25 cellular contexts compared by ENCODE assay signal in genomic region chr22:37534445-37534844, GRCh38. TPM values are rescaled to one million over a fixed set of nuclear protein-coding genes. Genes with fewer than 3 reads are reported as not detected.
DNase-seq lines count a peak whose midpoint lies in the region; ATAC-seq and TF ChIP-seq lines count a peak whose summit lies in the region.
"Had no signal": no experiment of that assay in that cellular context is flagged by ENCODE, and none has a peak within 500 bp of the region (broad histone marks: within the 10 kb centered on the region; RNA-seq: fewer than 3 reads in every experiment).

No MANE protein-coding gene starts in this region.

- H3K79me2 ChIP-seq in GM23248 (ENCODE audit: insufficient read depth) (no peaks in the 10 kb centered on the region), osteoblast (ENCODE audit: insufficient read depth, low read length) (no peaks in the 10 kb centered on the region)

- in situ Hi-C loops in GM23248 (cut with MboI): loop anchor here (10.0 kb wide), 1 partner anchor 60 kb away; no protein-coding TSS in a partner anchor

- TF ChIP-seq CTCF in osteoblast (IDR thresholded peaks at IDR 0.05; ENCODE audit: extremely low read depth, low read depth, low read length): no peak

- peaks cover 20% of the 10 kb centered on the region for H3F3A ChIP-seq in GM23248 (ENCODE audit: insufficient read depth)

- no peak for ATAC-seq in activated T-helper 17 cell treated with anti-CD3 and anti-CD28 coated beads, Interleukin-2, amount 50 U/mL, for 72 hours (replicated peaks)
- ATAC-seq in GM18498 (IDR thresholded peaks at IDR 0.05; ENCODE audit: unreplicated experiment): no peak
- ATAC-seq: GM23338, sciatic nerve had no signal

- H4K20me1 ChIP-seq in GM23248 (ENCODE audit: insufficient read depth) (no peaks in the 10 kb centered on the region), osteoblast (ENCODE audit: insufficient read depth, low read length) (no peaks in the 10 kb centered on the region)

- H3K9me2 ChIP-seq in GM23248 (ENCODE audit: insufficient read depth): no peaks in the 10 kb centered on the region

- H2AFZ ChIP-seq in GM23248 (no peak overlapping the region), osteoblast (ENCODE audit: low read length) (no peak overlapping the region)
- H2AFZ ChIP-seq: GM23338 had no signal

- peaks cover 23% of the 10 kb centered on the region for H3K4me1 Mint-ChIP-seq in activated T-helper 17 cell treated with anti-CD3 and anti-CD28 coated beads, Interleukin-2, amount 50 U/mL, for 72 hours

- H3K9ac ChIP-seq in GM23248: no peak overlapping the region

- DNase-seq in GM23248 (no peak), NCI-H1694 (lab: John Stamatoyannopoulos, UW) (peak; percentile 83), osteoblast (ENCODE audit: insufficient read length, low spot score, missing footprints) (peak; percentile 69), GM03348 (ENCODE audit: low spot score) (no peak), cortex of kidney (lab: John Stamatoyannopoulos, UW) (no peak), NCI-H446 (lab: John Stamatoyannopoulos, UW) (no peak)
- DNase-seq: activated CD4-positive, alpha-beta T cell treated with anti-CD3 and anti-CD28 coated beads, Interleukin-2, amount 10 ng/mL, durations not matched to agents 7 days and 5 days; activated naive CD4-positive, alpha-beta T cell treated with anti-CD3 and anti-CD28 coated beads, Interleukin-2, amount 50 U/mL, for 16 hours; activated T-cell treated with anti-CD3 and anti-CD28 coated beads, Interleukin-2, amount 50 U/mL, for 48 hours; CD8-positive, alpha-beta memory T cell; endodermal cell; NCI-H1048; NCI-H510A; stimulated activated CD8-positive, alpha-beta memory T cell treated with anti-CD3 and anti-CD28 coated beads, Interleukin-4, amount 100 ng/mL, for 48 hours; upper lobe of left lung had no signal

- H3K36me3 Mint-ChIP-seq in activated T-helper 17 cell treated with anti-CD3 and anti-CD28 coated beads, Interleukin-2, amount 50 U/mL, for 72 hours (ENCODE audit: low read depth): no peaks in the 10 kb centered on the region
- H3K36me3 Mint-ChIP-seq: CD8-positive, alpha-beta memory T cell had no signal

- H3K4me2 ChIP-seq in GM23248 (ENCODE audit: unreplicated experiment) (peak overlapping the region; percentile 13), osteoblast (ENCODE audit: insufficient read depth, low read length) (peak overlapping the region; percentile 57)
- H3K4me2 ChIP-seq: GM23338 had no signal

- H3K4me3 ChIP-seq in GM23248 (no peak overlapping the region), osteoblast (ENCODE audit: insufficient read depth, low read length) (no peak overlapping the region)
- H3K4me3 ChIP-seq: GM23338, SK-N-MC, upper lobe of left lung had no signal

- 93 to 94% methylated on average over 3 of the region's 3 CpGs for WGBS in GM23248 (ENCODE audit: low coverage in 1 of 2, low lambda C conversion rate in 2 of 2, missing lambda C conversion rate in 2 of 2), 2 experiments

- H3K9me3 ChIP-seq in GM23248 (ENCODE audit: low read depth) (no peaks in the 10 kb centered on the region), osteoblast (ENCODE audit: low read depth, low read length) (no peaks in the 10 kb centered on the region)
- H3K9me3 ChIP-seq: upper lobe of left lung had no signal

- H3K4me3 Mint-ChIP-seq in activated T-helper 17 cell treated with anti-CD3 and anti-CD28 coated beads, Interleukin-2, amount 50 U/mL, for 72 hours: peak overlapping the region; percentile 27
- H3K4me3 Mint-ChIP-seq: activated CD4-positive, alpha-beta T cell treated with anti-CD3 and anti-CD28 coated beads, Interleukin-2, amount 10 ng/mL, durations not matched to agents 7 days and 5 days; CD8-positive, alpha-beta memory T cell; endodermal cell; GM23338; neural crest cell had no signal

- no peaks in the 10 kb centered on the region for H3K27me3 ChIP-seq in GM23248 (replicated peaks; ENCODE audit: insufficient read depth)
- H3K27me3 ChIP-seq in osteoblast (ENCODE audit: insufficient read depth, low read length): no peaks in the 10 kb centered on the region
- H3K27me3 ChIP-seq: upper lobe of left lung had no signal

- H3K27ac ChIP-seq in GM23248 (no peak overlapping the region), osteoblast (ENCODE audit: low read depth, low read length) (peak overlapping the region; percentile 56)
- H3K27ac ChIP-seq: RWPE1, SK-N-MC, upper lobe of left lung had no signal

- H3K27me3 Mint-ChIP-seq in activated T-helper 17 cell treated with anti-CD3 and anti-CD28 coated beads, Interleukin-2, amount 50 U/mL, for 72 hours: peaks cover 7% of the 10 kb centered on the region

- H3K9me3 Mint-ChIP-seq in activated T-helper 17 cell treated with anti-CD3 and anti-CD28 coated beads, Interleukin-2, amount 50 U/mL, for 72 hours: no peaks in the 10 kb centered on the region
- H3K9me3 Mint-ChIP-seq: activated CD4-positive, alpha-beta T cell treated with anti-CD3 and anti-CD28 coated beads, Interleukin-2, amount 10 ng/mL, durations not matched to agents 7 days and 5 days; CD8-positive, alpha-beta memory T cell; endodermal cell; GM23338; neural crest cell; T-helper 2 cell treated with Interferon-gamma antibody and Interleukin-4, amounts not matched to agents 5 μg/mL and 100 μg/mL, for 36 hours had no signal

- H3K27ac Mint-ChIP-seq in activated T-helper 17 cell treated with anti-CD3 and anti-CD28 coated beads, Interleukin-2, amount 50 U/mL, for 72 hours: peak overlapping the region; percentile 66
- H3K27ac Mint-ChIP-seq: activated CD4-positive, alpha-beta T cell treated with anti-CD3 and anti-CD28 coated beads, Interleukin-2, amount 10 ng/mL, durations not matched to agents 7 days and 5 days; endodermal cell; GM23338; T-helper 2 cell treated with Interferon-gamma antibody and Interleukin-4, amounts not matched to agents 5 μg/mL and 100 μg/mL, for 36 hours had no signal

- H3K4me1 ChIP-seq in GM23248 (ENCODE audit: insufficient read depth) (peaks cover 14% of the 10 kb centered on the region), osteoblast (ENCODE audit: insufficient read depth, low read length) (peaks cover 18% of the 10 kb centered on the region)

- H3K36me3 ChIP-seq in GM23248 (ENCODE audit: low read depth) (no peaks in the 10 kb centered on the region), osteoblast (ENCODE audit: insufficient read depth, low read length) (no peaks in the 10 kb centered on the region)
- H3K36me3 ChIP-seq: upper lobe of left lung had no signal

RNA-seq across cellular contexts. Expression of gene CARD10, which starts 15.2 kb away (rescaled TPM):
- 4.4 and 8.3 TPM in 2 replicates for total RNA-seq in GM23248 (2014; rRNA removed; shearing (Covaris generic))
- 2.7 and 2.8 TPM in 2 replicates for polyA plus RNA-seq in GM23248 (2016; fragmentation: Nextera tagmentation; extraction: Ambion mirVana)
- total RNA-seq in activated T-helper 17 cell treated with anti-CD3 and anti-CD28 coated beads, Interleukin-2, amount 50 U/mL, for 72 hours: under 1 TPM in 1 of 2 donors, not detected in 1; 0.09 TPM
- 11.9 and 12.7 TPM in 2 replicates for total RNA-seq in osteoblast
- total RNA-seq: activated CD4-positive, alpha-beta T cell treated with anti-CD3 and anti-CD28 coated beads, Interleukin-2, amount 10 ng/mL, durations not matched to agents 7 days and 5 days had no signal

RNA-seq across cellular contexts. Expression of gene CDC42EP1, which starts 25.8 kb away (rescaled TPM):
- 59.7 and 83.8 TPM in 2 replicates for total RNA-seq in GM23248 (2014; rRNA removed; shearing (Covaris generic))
- 122 and 130 TPM in 2 replicates for polyA plus RNA-seq in GM23248 (2016; fragmentation: Nextera tagmentation; extraction: Ambion mirVana)
- 1 to 10 TPM; 1.0 to 2.3 TPM for total RNA-seq in activated T-helper 17 cell treated with anti-CD3 and anti-CD28 coated beads, Interleukin-2, amount 50 U/mL, for 72 hours
- total RNA-seq in osteoblast: 28.6 and 35.5 TPM in 2 replicates
- polyA plus RNA-seq: CD8-positive, alpha-beta memory T cell had no signal

RNA-seq across cellular contexts. Expression of gene LGALS2, which starts 45.4 kb away (rescaled TPM):
- total RNA-seq in GM23248 (2014; rRNA removed; shearing (Covaris generic)): not detected in 2 replicates
- polyA plus RNA-seq in GM23248 (2016; fragmentation: Nextera tagmentation; extraction: Ambion mirVana): 0.35 and 0.91 TPM in 2 replicates
- total RNA-seq in activated T-helper 17 cell treated with anti-CD3 and anti-CD28 coated beads, Interleukin-2, amount 50 U/mL, for 72 hours: not detected
- not detected in 2 replicates for total RNA-seq in osteoblast
- total RNA-seq: activated CD4-positive, alpha-beta T cell treated with anti-CD3 and anti-CD28 coated beads, Interleukin-2, amount 10 ng/mL, durations not matched to agents 7 days and 5 days; cardiac septum; CD8-positive, alpha-beta memory T cell; GM23338; neural crest cell; posterior vena cava; sciatic nerve had no signal
- polyA plus RNA-seq: CD8-positive, alpha-beta memory T cell; GM23338 had no signal

RNA-seq across cellular contexts. Expression of gene MFNG, which starts 48.3 kb away (rescaled TPM):
- total RNA-seq in GM23248 (2014; rRNA removed; shearing (Covaris generic)): not detected in 2 replicates
- polyA plus RNA-seq in GM23248 (2016; fragmentation: Nextera tagmentation; extraction: Ambion mirVana): 0.32 TPM in 1 of 2 replicates, not detected in the other
- total RNA-seq in activated T-helper 17 cell treated with anti-CD3 and anti-CD28 coated beads, Interleukin-2, amount 50 U/mL, for 72 hours: 100 to 1,000 TPM; 170 to 245 TPM
- total RNA-seq in osteoblast: 0.29 and 0.72 TPM in 2 replicates

Comparison
In these comparisons a context has a peak if more than half of its experiments do, and no peak if none do; other contexts are left out.
1. DNase-seq: peak in NCI-H1694 (single experiment) and osteoblast (single experiment); none in GM23248 (single experiment), GM03348 (single experiment), cortex of kidney (single experiment) and NCI-H446 (0 of 2).